Comparison of ENCODE assay signal across 8 cellular contexts in genomic region chr2:39120521-39120770, GRCh38. TPM values are rescaled to one million over a fixed set of nuclear protein-coding genes. Genes with fewer than 3 reads are reported as not detected.
DNase-seq lines count a peak whose midpoint lies in the region; ATAC-seq and TF ChIP-seq lines count a peak whose summit lies in the region.

No MANE protein-coding gene starts in this region.

- no peaks in the 10 kb centered on the region for H3K27me3 Mint-ChIP-seq in type B pancreatic cell

- ATAC-seq in HG03139 (IDR thresholded peaks at IDR 0.05; ENCODE audit: unreplicated experiment): peak; percentile 10

- intact Hi-C loops in mammary epithelial cell (cut with micrococcal nuclease): loop anchor here (10.0 kb wide), 1 partner anchor 246 kb away; the partner anchor contains the start of genes DHX57 and MORN2

- no peaks in the 10 kb centered on the region for H4K20me1 ChIP-seq in mammary epithelial cell (ENCODE audit: insufficient read depth, low read length)
- H4K20me1 ChIP-seq in osteoblast (ENCODE audit: insufficient read depth, low read length): peaks cover 23% of the 10 kb centered on the region

- in situ Hi-C loops in mammary epithelial cell (cut with MboI; ENCODE audit: low sequenced_read_pairs in 2 of 2): no loop called here
- in situ Hi-C loops in KBM-7 (cut with MboI; ENCODE audit: low pct_unique_long_range_greater_than_20kb, low sequenced_read_pairs): no loop called here

- dilution Hi-C loops in mammary epithelial cell (cut with HindIII; ENCODE audit: low sequenced_read_pairs): no loop called here

- H3K27me3 ChIP-seq in mammary epithelial cell (ENCODE audit: insufficient read depth, low read length) (no peaks in the 10 kb centered on the region), osteoblast (ENCODE audit: insufficient read depth, low read length) (no peaks in the 10 kb centered on the region)

- peaks cover 7% of the 10 kb centered on the region for H3K36me3 Mint-ChIP-seq in type B pancreatic cell

- H3K4me3 ChIP-seq in mammary epithelial cell (replicated peaks in 1 of 3; ENCODE audit: insufficient read depth in 1 of 3, low read depth in 2 of 3, low read length in 3 of 3): peak overlapping the region in 2 of 3 experiments; percentile 74 to 77
- H3K4me3 ChIP-seq in osteoblast (ENCODE audit: insufficient read depth, low read length): peak overlapping the region; percentile 79

- H3K4me2 ChIP-seq in mammary epithelial cell (ENCODE audit: insufficient read depth, low read depth, low read length) (peak overlapping the region; percentile 95), osteoblast (ENCODE audit: insufficient read depth, low read length) (peak overlapping the region; percentile 92)

- H3K36me3 ChIP-seq in mammary epithelial cell (ENCODE audit: insufficient read depth, low read length) (no peaks in the 10 kb centered on the region), osteoblast (ENCODE audit: insufficient read depth, low read length) (no peaks in the 10 kb centered on the region)

- H3K27ac ChIP-seq in mammary epithelial cell (ENCODE audit: insufficient read depth, low read depth, low read length): peak overlapping the region; percentile 81
- H3K27ac ChIP-seq in osteoblast (ENCODE audit: low read depth, low read length): peak overlapping the region; percentile 75

- peaks cover 5% of the 10 kb centered on the region for H3K9me3 Mint-ChIP-seq in type B pancreatic cell

- no TSS peak for BruUV-seq in mammary epithelial cell (replicated peaks; lab: Mats Ljungman, UMichigan)

- peaks cover 31% of the 10 kb centered on the region for H3K4me1 ChIP-seq in mammary epithelial cell (ENCODE audit: insufficient read depth, low read length)
- peaks cover 29% of the 10 kb centered on the region for H3K4me1 ChIP-seq in osteoblast (ENCODE audit: insufficient read depth, low read length)

- CTCF ChIA-PET in mammary epithelial cell (lab: Charles Lee; ENCODE audit: low non-redundant PET): interaction anchor here (1.1 kb wide), 1 partner anchor 173 kb away, joined by 4 read pairs; no protein-coding TSS in a partner anchor

- H3K4me3 Mint-ChIP-seq in type B pancreatic cell: no peak overlapping the region

- peaks cover 61% of the 10 kb centered on the region for H3K79me2 ChIP-seq in mammary epithelial cell (ENCODE audit: insufficient read depth, low read length)
- peaks cover 60% of the 10 kb centered on the region for H3K79me2 ChIP-seq in osteoblast (ENCODE audit: insufficient read depth, low read length)

- WGBS in mammary epithelial cell (ENCODE audit: low coverage, missing lambda C conversion rate): no CpG with 5 or more reads among the region's 37 CpGs

- H2AFZ ChIP-seq in mammary epithelial cell (ENCODE audit: low read depth, low read length) (peak overlapping the region; percentile 89), osteoblast (ENCODE audit: low read length) (no peak overlapping the region)

- H3K9me3 ChIP-seq in mammary epithelial cell (replicated peaks; ENCODE audit: insufficient read depth, low read length): no peaks in the 10 kb centered on the region
- no peaks in the 10 kb centered on the region for H3K9me3 ChIP-seq in osteoblast (ENCODE audit: low read depth, low read length)

- peak overlapping the region; percentile 88 for H3K9ac ChIP-seq in mammary epithelial cell (ENCODE audit: insufficient read depth, low read length)

- H3K4me1 Mint-ChIP-seq in type B pancreatic cell (ENCODE audit: unreplicated experiment): peaks cover 39% of the 10 kb centered on the region

- H3K27ac Mint-ChIP-seq in type B pancreatic cell: no peak overlapping the region

- peak; percentile 57 for DNase-seq in GM19238 (ENCODE audit: insufficient read length, low spot score)
- DNase-seq in mammary epithelial cell: no peak
- peak; percentile 89 for DNase-seq in osteoblast (ENCODE audit: insufficient read length, low spot score, missing footprints)
- no peak for DNase-seq in KBM-7
- DNase-seq in type B pancreatic cell (ENCODE audit: extremely low spot score, unreplicated experiment): no peak
- DNase-seq in kidney tubule cell (ENCODE audit: low spot score): no peak
- no peak for DNase-seq in NCI-H1417 (lab: John Stamatoyannopoulos, UW)

- TF ChIP-seq CTCF in mammary epithelial cell (conservative IDR thresholded peaks at IDR 0.05 in 1 of 2, IDR thresholded peaks at IDR 0.05 in 1 of 2; ENCODE audit: extremely low read depth in 1 of 2, insufficient read depth in 1 of 2, low read depth in 1 of 2, low read length in 2 of 2): no peak
- no peak for TF ChIP-seq CTCF in osteoblast (IDR thresholded peaks at IDR 0.05; ENCODE audit: extremely low read depth, low read depth, low read length)
- no peak for TF ChIP-seq CTCF in type B pancreatic cell (conservative IDR thresholded peaks at IDR 0.05)

RNA-seq across cellular contexts. Expression of gene SOS1, which starts 0.4 kb away (rescaled TPM):
- total RNA-seq in mammary epithelial cell (10 to 100 TPM; 23.7 to 29.1 TPM), osteoblast (21.8 and 28.6 TPM in 2 replicates), type B pancreatic cell (ENCODE audit: low replicate concordance) (54.2 and 63.8 TPM in 2 replicates)
- 15.1 TPM for polyA plus RNA-seq in mammary epithelial cell
- 71.3 TPM for polyA minus RNA-seq in mammary epithelial cell

Comparison
In these comparisons a context has a peak if more than half of its experiments do, and no peak if none do; other contexts are left out.
1. DNase-seq: peak in GM19238 (single experiment) and osteoblast (single experiment); none in mammary epithelial cell (single experiment), KBM-7 (single experiment), type B pancreatic cell (single experiment), kidney tubule cell (single experiment) and NCI-H1417 (0 of 3).